ENCODE assay signal across 8 cellular contexts in genomic region chr7:74606909-74607255, GRCh38. TPM values are rescaled to one million over a fixed set of nuclear protein-coding genes. Genes with fewer than 3 reads are reported as not detected.
DNase-seq lines count a peak whose midpoint lies in the region; ATAC-seq and TF ChIP-seq lines count a peak whose summit lies in the region.
"Had no signal": no experiment of that assay in that cellular context is flagged by ENCODE, and none has a peak within 500 bp of the region (broad histone marks: within the 10 kb centered on the region; RNA-seq: fewer than 3 reads in every experiment).

No MANE protein-coding gene starts in this region.

- TF ChIP-seq CTCF in activated B cell treated with CpG ODN at 0.5 μM for 24 hours (IDR thresholded peaks at IDR 0.05) (no peak), hepatocyte (IDR thresholded peaks at IDR 0.05; ENCODE audit: poor library complexity) (no peak)

- H3K36me3 Mint-ChIP-seq in activated B cell treated with CpG ODN at 0.5 μM for 24 hours (ENCODE audit: low read depth): no peaks in the 10 kb centered on the region
- no peaks in the 10 kb centered on the region for H3K36me3 Mint-ChIP-seq in stimulated activated memory B cell treated with anti-CD40 and anti-IgM and Interleukin-4, amounts not matched to agents 10 μg/mL and 1 μg/mL and 100 μg/mL, for 72 hours

- H3K9me3 ChIP-seq in hepatocyte (ENCODE audit: low read depth): no peaks in the 10 kb centered on the region

- H3K4me3 Mint-ChIP-seq in activated B cell treated with CpG ODN at 0.5 μM for 24 hours: peak overlapping the region; percentile 74
- H3K4me3 Mint-ChIP-seq in stimulated activated memory B cell treated with anti-CD40 and anti-IgM and Interleukin-4, amounts not matched to agents 10 μg/mL and 1 μg/mL and 100 μg/mL, for 72 hours: peak overlapping the region; percentile 81

- H3K27ac Mint-ChIP-seq in activated B cell treated with CpG ODN at 0.5 μM for 24 hours: no peak overlapping the region
- peak overlapping the region; percentile 87 for H3K27ac Mint-ChIP-seq in stimulated activated memory B cell treated with anti-CD40 and anti-IgM and Interleukin-4, amounts not matched to agents 10 μg/mL and 1 μg/mL and 100 μg/mL, for 72 hours

- H3K27me3 ChIP-seq in H7 (ENCODE audit: control insufficient read depth, insufficient read depth, low read length) (no peaks in the 10 kb centered on the region; the same call in 1 of the 2 replicates), hepatocyte (no peaks in the 10 kb centered on the region)

- WGBS in hepatocyte (ENCODE audit: low lambda C conversion rate, missing lambda C conversion rate): 59% methylated on average over 9 of the region's 9 CpGs

- intact Hi-C loops in activated B cell treated with CpG ODN at 0.5 μM for 24 hours (cut with micrococcal nuclease): no loop called here

- H3K4me3 ChIP-seq in H7 (ENCODE audit: insufficient read depth, low read depth, low read length) (peak overlapping the region; percentile 38), hepatocyte (no peak overlapping the region)

- H3K36me3 ChIP-seq in H7 (replicated peaks; ENCODE audit: control insufficient read depth, insufficient read depth, low read length) (no peaks in the 10 kb centered on the region), hepatocyte (replicated peaks; ENCODE audit: insufficient read depth, low read depth) (no peaks in the 10 kb centered on the region)

- DNase-seq in H7 (peak; percentile 65), activated B cell treated with CpG ODN at 0.5 μM for 24 hours (no peak), hepatocyte (ENCODE audit: low spot score) (no peak), putamen (ENCODE audit: low spot score) (no peak), cerebellar cortex (ENCODE audit: low spot score) (no peak), RPMI8226 (no peak)
- DNase-seq: SIG-M5 had no signal

- peak overlapping the region; percentile 52 for H3K27ac ChIP-seq in hepatocyte

- no peaks in the 10 kb centered on the region for H3K27me3 Mint-ChIP-seq in activated B cell treated with CpG ODN at 0.5 μM for 24 hours
- peaks cover 10% of the 10 kb centered on the region for H3K27me3 Mint-ChIP-seq in stimulated activated memory B cell treated with anti-CD40 and anti-IgM and Interleukin-4, amounts not matched to agents 10 μg/mL and 1 μg/mL and 100 μg/mL, for 72 hours

- no peak for ATAC-seq in activated B cell treated with CpG ODN at 0.5 μM for 24 hours (ENCODE audit: low read depth)
- ATAC-seq in stimulated activated memory B cell treated with anti-CD40 and anti-IgM and Interleukin-4, amounts not matched to agents 10 μg/mL and 1 μg/mL and 100 μg/mL, for 72 hours: no peak

- CTCF ChIA-PET in activated B cell treated with CpG ODN at 0.5 μM for 24 hours (lab: Charles Lee): no interaction called here

- no peaks in the 10 kb centered on the region for H3K9me3 Mint-ChIP-seq in activated B cell treated with CpG ODN at 0.5 μM for 24 hours
- H3K9me3 Mint-ChIP-seq in stimulated activated memory B cell treated with anti-CD40 and anti-IgM and Interleukin-4, amounts not matched to agents 10 μg/mL and 1 μg/mL and 100 μg/mL, for 72 hours: no peaks in the 10 kb centered on the region

- no peaks in the 10 kb centered on the region for H3K79me2 ChIP-seq in hepatocyte

- peaks cover 13% of the 10 kb centered on the region for H3K4me1 Mint-ChIP-seq in activated B cell treated with CpG ODN at 0.5 μM for 24 hours
- H3K4me1 Mint-ChIP-seq in stimulated activated memory B cell treated with anti-CD40 and anti-IgM and Interleukin-4, amounts not matched to agents 10 μg/mL and 1 μg/mL and 100 μg/mL, for 72 hours: peaks cover 11% of the 10 kb centered on the region

- peaks cover 19% of the 10 kb centered on the region for H3K4me1 ChIP-seq in hepatocyte (ENCODE audit: insufficient read depth)

- H2AFZ ChIP-seq in hepatocyte: peak overlapping the region; percentile 63

- peak overlapping the region; percentile 85 for H3K4me2 ChIP-seq in hepatocyte

- POLR2A ChIA-PET in activated B cell treated with CpG ODN at 0.5 μM for 24 hours (lab: Charles Lee): no interaction called here

- no peaks in the 10 kb centered on the region for H4K20me1 ChIP-seq in hepatocyte (ENCODE audit: insufficient read depth, poor library complexity, severe bottlenecking)

- no peaks in the 10 kb centered on the region for H3K9me2 ChIP-seq in hepatocyte (replicated peaks; ENCODE audit: insufficient read depth)

RNA-seq across cellular contexts. Expression of gene GTF2I, which starts 50.6 kb away (rescaled TPM):
- total RNA-seq in H7 (2014; rRNA removed; shearing (Covaris generic)): 152 and 199 TPM in 2 replicates
- total RNA-seq in activated B cell treated with CpG ODN at 0.5 μM for 24 hours: 266 and 299 TPM in 2 replicates
- total RNA-seq in hepatocyte: 193 and 260 TPM in 2 replicates
- 167 and 182 TPM in 2 replicates for polyA plus RNA-seq in hepatocyte
